18 cellular contexts compared by ENCODE assay signal in genomic region chr14:102835959-102836358, GRCh38. TPM values are rescaled to one million over a fixed set of nuclear protein-coding genes. Genes with fewer than 3 reads are reported as not detected.
DNase-seq lines count a peak whose midpoint lies in the region; ATAC-seq, FAIRE-seq and TF ChIP-seq lines count a peak whose summit lies in the region.
"Had no signal": no experiment of that assay in that cellular context is flagged by ENCODE, and none has a peak within 500 bp of the region (broad histone marks: within the 10 kb centered on the region; RNA-seq: fewer than 3 reads in every experiment).

No MANE protein-coding gene starts in this region.

- ATAC-seq in GM12878 = peak; percentile 34
- no peak for ATAC-seq in left lung
- ATAC-seq in HG03045 (IDR thresholded peaks at IDR 0.05; ENCODE audit: unreplicated experiment) = no peak
- ATAC-seq: GM23338, K562 had no signal

- POLR2A ChIA-PET in GM12878 (lab: Charles Lee) = interaction anchor here (0.9 kb wide), 1 partner anchor 8 kb away, joined by 4 read pairs; no protein-coding TSS in a partner anchor

- RAD21 ChIA-PET in GM12878 (lab: Charles Lee; ENCODE audit: unreplicated experiment) = no interaction called here

- TF ChIP-seq POLR2A in GM12891 (IDR thresholded peaks at IDR 0.05; ENCODE audit: low read depth, low read length) = no peak
- peak; percentile 43; the same call in 1 of the 2 replicates for TF ChIP-seq POLR2A in GM12878 (IDR thresholded peaks at IDR 0.05; ENCODE audit: low read depth, low read length)

- H3K79me2 ChIP-seq in GM12878 (ENCODE audit: control insufficient read depth, insufficient read depth, low read length) = peaks cover 78% of the 10 kb centered on the region

- H3K27ac ChIP-seq in GM12878 (ENCODE audit: control insufficient read depth, insufficient read depth) (no peak overlapping the region), left lung (no peak overlapping the region)
- H3K27ac ChIP-seq: C4-2B, HL-60 had no signal

- in situ Hi-C loops in GM12878 (cut with MboI) = no loop called here

- peaks cover 6% of the 10 kb centered on the region; the same call in 1 of the 2 replicates for H4K20me1 ChIP-seq in GM12878 (ENCODE audit: control insufficient read depth, insufficient read depth)

- H3K9me3 ChIP-seq in GM12878 (replicated peaks; ENCODE audit: control insufficient read depth, insufficient read depth, low read length) = no peaks in the 10 kb centered on the region
- H3K9me3 ChIP-seq in left lung = no peaks in the 10 kb centered on the region
- H3K9me3 ChIP-seq: BE2C had no signal

- TF ChIP-seq RAD21 in GM12878 (IDR thresholded peaks at IDR 0.05; ENCODE audit: insufficient read depth, low read depth, low read length) = no peak

- H3K4me1 ChIP-seq in GM12878 (ENCODE audit: control insufficient read depth, insufficient read depth, low read length) (no peaks in the 10 kb centered on the region; the same call in 1 of the 2 replicates), left lung (peaks cover 0 to 3% of the 10 kb centered on the region in 2 donors)

- H3K9ac ChIP-seq in GM12878 (ENCODE audit: control insufficient read depth, insufficient read depth, low read length) = no peak overlapping the region

- intact Hi-C loops in GM12878 (cut with micrococcal nuclease; ENCODE audit: unreplicated experiment) (no loop called here), left lung (cut with DNase I) (no loop called here)

- CTCF ChIA-PET in GM12878 (lab: Yijun Ruan, JAX) = interaction anchor here (0.9 to 1.0 kb wide), 2 partner anchors 51 to 141 kb away, joined by 4 to 5 read pairs; no protein-coding TSS in a partner anchor

- TF ChIP-seq EP300 in GM12878 (IDR thresholded peaks at IDR 0.05; ENCODE audit: borderline replicate concordance in 1 of 2, control insufficient read depth in 1 of 2, low read depth in 2 of 2, low read length in 2 of 2) = no peak

- H3K4me2 ChIP-seq in GM12878 (ENCODE audit: control insufficient read depth, insufficient read depth) = no peak overlapping the region
- H3K4me2 ChIP-seq: GM23338 had no signal

- H3K36me3 ChIP-seq in GM12878 (ENCODE audit: control insufficient read depth in 2 of 2, insufficient read depth in 2 of 2, low read length in 1 of 2) = peaks cover 17 to 23% of the 10 kb centered on the region in 2 experiments
- peaks cover 0 to 21% of the 10 kb centered on the region in 2 donors for H3K36me3 ChIP-seq in left lung

- WGBS in GM12878 (ENCODE audit: insufficient coverage, insufficient replicate concordance, low lambda C conversion rate, missing lambda C conversion rate) = 84% methylated on average over 5 of the region's 5 CpGs

- DNase-seq in GM12891 (ENCODE audit: insufficient read length, low spot score) (no peak), M059J (ENCODE audit: low read depth) (peak; percentile 12), GM12878 (ENCODE audit: low read depth, low spot score) (no peak), activated gamma-delta T cell treated with Interleukin-2 at 50 U/mL for 16 hours (no peak), left lung (no peak), GM19238 (ENCODE audit: insufficient read length, low spot score) (no peak)
- DNase-seq: BE2C; CD4-positive, alpha-beta memory T cell; DMS79; EL; H9 had no signal

- SMC1A ChIA-PET in GM12878 (lab: Charles Lee; ENCODE audit: uncharacterized antibody, unreplicated experiment) = interaction anchor here (1.0 kb wide), 1 partner anchor 53 kb away, joined by 3 read pairs; no protein-coding TSS in a partner anchor

- TF ChIP-seq CTCF in GM12878 (IDR thresholded peaks at IDR 0.05 in 2 of 3, conservative IDR thresholded peaks at IDR 0.05 in 1 of 3; ENCODE audit: control insufficient read depth in 2 of 3, extremely low read depth in 1 of 3, insufficient read depth in 1 of 3, low read depth in 3 of 3, low read length in 3 of 3) (no peak), left lung (IDR thresholded peaks at IDR 0.05) (no peak)

- peak; percentile 16 for FAIRE-seq in GM12891 (lab: Jason Lieb, UNC)
- no peak for FAIRE-seq in GM12878 (lab: Jason Lieb, UNC)
- FAIRE-seq: A204.1, G401.6 had no signal

- H3K4me3 ChIP-seq in GM12878 (no peak overlapping the region), left lung (no peak overlapping the region)
- H3K4me3 ChIP-seq: GM23338, K562 had no signal

- no peaks in the 10 kb centered on the region for H3K27me3 ChIP-seq in GM12878 (replicated peaks in 1 of 2; ENCODE audit: control insufficient read depth in 2 of 2, insufficient read depth in 2 of 2, low read length in 1 of 2)
- H3K27me3 ChIP-seq in left lung = no peaks in the 10 kb centered on the region
- H3K27me3 ChIP-seq: BE2C had no signal

- no TSS peak for BruUV-seq in GM12878 (replicated peaks; lab: Mats Ljungman, UMichigan)

- no peak overlapping the region for H2AFZ ChIP-seq in GM12878 (ENCODE audit: control insufficient read depth, low read depth, low read length)
- H2AFZ ChIP-seq: GM23338 had no signal

TF ChIP-seq in GM12891, 5 proteins besides CTCF, POLR2A, EP300 and RAD21:
- TF ChIP-seq TAF1 (IDR thresholded peaks at IDR 0.05; ENCODE audit: low read depth, low read length) (no peak), POLR2AphosphoS5 (IDR thresholded peaks at IDR 0.05; ENCODE audit: low read depth, low read length) (no peak; the same call in 1 of the 2 replicates), SPI1 (IDR thresholded peaks at IDR 0.05; ENCODE audit: low read depth, low read length) (no peak), POU2F2 (IDR thresholded peaks at IDR 0.05; ENCODE audit: low read depth, low read length) (no peak), PAX5 (IDR thresholded peaks at IDR 0.05; ENCODE audit: insufficient read depth, low read length, severe bottlenecking) (no peak)

TF ChIP-seq in GM12878, 131 proteins besides CTCF, POLR2A, EP300 and RAD21:
- TF ChIP-seq MEF2A (IDR thresholded peaks at IDR 0.05; ENCODE audit: insufficient read depth, low read depth, low read length) = no peak
- TF ChIP-seq CHD1 (IDR thresholded peaks at IDR 0.05; ENCODE audit: low read depth, low read length) = no peak
- TF ChIP-seq REST (IDR thresholded peaks at IDR 0.05; ENCODE audit: low read depth, low read length) = no peak
- TF ChIP-seq POLR2AphosphoS5 (IDR thresholded peaks at IDR 0.05; ENCODE audit: low read length) = peak; percentile 55; the same call in 1 of the 2 replicates
- TF ChIP-seq CBFB (IDR thresholded peaks at IDR 0.05; ENCODE audit: low read depth) = no peak
- TF ChIP-seq MAX (IDR thresholded peaks at IDR 0.05; ENCODE audit: low read depth, low read length) = no peak

RNA-seq across cellular contexts. Expression of gene TRAF3, which starts 58.7 kb away (rescaled TPM):
- polyA plus RNA-seq in GM12891 (2012; ENCODE audit: low read depth, missing spikeins) = 49.2 TPM
- 12.5 and 16.1 TPM in 2 replicates for total RNA-seq in M059J (2014; rRNA removed; shearing (Covaris generic))
- 156 and 174 TPM in 2 replicates for total RNA-seq in GM12878 (2013; cell fraction: nucleolus; rRNA removed)
- total RNA-seq in GM12878 (2014; rRNA removed) (33.3 and 40.3 TPM in 2 replicates), GM12878 (2014; rRNA removed; fragmentation: Illumina TruSeq; extraction: Trizol) (34.3 and 36.5 TPM in 2 replicates), GM12878 (2021) (55.2 and 60.1 TPM in 2 replicates), left lung (10 to 100 TPM; 20.8 to 25.1 TPM)
- polyA plus RNA-seq in GM12878 (2011; ENCODE audit: low read depth) = 27.5 TPM
- polyA plus RNA-seq in GM12878 (2011; rRNA removed) (66.3 and 70.1 TPM in 2 replicates), GM12878 (2014; fragmentation: Illumina TruSeq; extraction: Trizol) (18.1 and 33.6 TPM in 2 replicates), GM12878 (2014; fragmentation: Nextera tagmentation; extraction: Ambion mirVana) (1 to 10 TPM; 3.0 to 4.0 TPM), GM12878 (2014; rRNA removed) (46.1 and 46.3 TPM in 2 replicates), GM12878 (2016; fragmentation: Nextera tagmentation; extraction: Ambion mirVana) (10 to 100 TPM; 36.4 to 40.9 TPM)
- polyA plus RNA-seq in GM12878 (2011; cell fraction: cytosol; rRNA removed) = 68.7 and 74.7 TPM in 2 replicates
- polyA plus RNA-seq in GM12878 (2011; cell fraction: nucleus; rRNA removed) = 140 and 141 TPM in 2 replicates
- 47.2 and 61.2 TPM in 2 replicates for polyA plus RNA-seq in GM12878 (2012)
- polyA minus RNA-seq in GM12878 (2011; rRNA and poly(A)+ RNA removed) = 147 and 149 TPM in 2 replicates
- polyA minus RNA-seq in GM12878 (2011; cell fraction: cytosol; rRNA and poly(A)+ RNA removed) = 32.7 and 34.7 TPM in 2 replicates
- 56.5 and 77.2 TPM in 2 replicates for polyA minus RNA-seq in GM12878 (2011; cell fraction: nucleus; rRNA and poly(A)+ RNA removed)
